ENCODE assay signal across 1 cellular context in the genomic region with DNA sequence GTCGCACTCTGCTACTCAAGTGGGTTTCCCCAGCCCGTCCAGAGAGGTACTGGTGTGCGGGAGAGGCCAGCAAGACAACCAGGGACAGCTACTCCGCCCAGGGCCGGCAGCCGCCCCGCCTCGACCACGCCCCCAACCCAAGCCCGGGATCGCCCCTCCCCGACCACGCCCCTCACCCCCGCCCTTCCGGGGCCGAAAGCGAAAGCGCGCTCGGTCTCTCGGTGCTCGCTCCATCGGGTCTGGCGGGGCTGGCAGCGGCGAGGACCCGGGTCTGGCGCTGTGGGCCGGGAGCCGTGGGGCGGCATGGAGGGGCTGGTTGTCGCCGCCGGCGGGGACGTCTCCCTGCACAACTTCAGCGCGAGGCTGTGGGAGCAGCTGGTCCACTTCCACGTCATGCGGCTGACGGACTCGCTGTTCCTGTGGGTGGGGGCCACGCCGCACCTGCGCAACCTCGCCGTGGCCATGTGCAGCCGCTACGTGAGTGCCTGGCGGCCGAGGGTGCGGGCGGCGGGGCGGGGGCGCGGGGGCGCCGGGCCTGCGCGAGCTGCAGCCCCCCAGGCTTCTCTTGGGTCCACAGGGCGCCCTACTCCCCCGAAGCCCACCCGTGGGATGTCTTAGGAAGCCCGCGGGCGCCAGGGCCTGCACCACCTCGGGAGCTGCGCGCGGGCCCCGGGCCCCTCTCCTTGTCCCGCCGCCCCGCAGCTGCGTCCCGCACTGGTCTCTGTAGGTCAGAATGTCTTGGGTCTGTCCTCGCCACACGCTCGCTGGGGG.
TF ChIP-seq lines count a peak whose summit lies in the region.

A gene with protein sequence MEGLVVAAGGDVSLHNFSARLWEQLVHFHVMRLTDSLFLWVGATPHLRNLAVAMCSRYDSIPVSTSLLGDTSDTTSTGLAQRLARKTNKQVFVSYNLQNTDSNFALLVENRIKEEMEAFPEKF (plus strand): TSS at position 228 of the 771 bp plus-strand sequence. CDS start 76 bp downstream, at position 304.

TF ChIP-seq in WTC11, 78 proteins besides CTCF, POLR2A, EP300 and RAD21 (continued from another document and continues in another):
- TF ChIP-seq, protein P1, sequence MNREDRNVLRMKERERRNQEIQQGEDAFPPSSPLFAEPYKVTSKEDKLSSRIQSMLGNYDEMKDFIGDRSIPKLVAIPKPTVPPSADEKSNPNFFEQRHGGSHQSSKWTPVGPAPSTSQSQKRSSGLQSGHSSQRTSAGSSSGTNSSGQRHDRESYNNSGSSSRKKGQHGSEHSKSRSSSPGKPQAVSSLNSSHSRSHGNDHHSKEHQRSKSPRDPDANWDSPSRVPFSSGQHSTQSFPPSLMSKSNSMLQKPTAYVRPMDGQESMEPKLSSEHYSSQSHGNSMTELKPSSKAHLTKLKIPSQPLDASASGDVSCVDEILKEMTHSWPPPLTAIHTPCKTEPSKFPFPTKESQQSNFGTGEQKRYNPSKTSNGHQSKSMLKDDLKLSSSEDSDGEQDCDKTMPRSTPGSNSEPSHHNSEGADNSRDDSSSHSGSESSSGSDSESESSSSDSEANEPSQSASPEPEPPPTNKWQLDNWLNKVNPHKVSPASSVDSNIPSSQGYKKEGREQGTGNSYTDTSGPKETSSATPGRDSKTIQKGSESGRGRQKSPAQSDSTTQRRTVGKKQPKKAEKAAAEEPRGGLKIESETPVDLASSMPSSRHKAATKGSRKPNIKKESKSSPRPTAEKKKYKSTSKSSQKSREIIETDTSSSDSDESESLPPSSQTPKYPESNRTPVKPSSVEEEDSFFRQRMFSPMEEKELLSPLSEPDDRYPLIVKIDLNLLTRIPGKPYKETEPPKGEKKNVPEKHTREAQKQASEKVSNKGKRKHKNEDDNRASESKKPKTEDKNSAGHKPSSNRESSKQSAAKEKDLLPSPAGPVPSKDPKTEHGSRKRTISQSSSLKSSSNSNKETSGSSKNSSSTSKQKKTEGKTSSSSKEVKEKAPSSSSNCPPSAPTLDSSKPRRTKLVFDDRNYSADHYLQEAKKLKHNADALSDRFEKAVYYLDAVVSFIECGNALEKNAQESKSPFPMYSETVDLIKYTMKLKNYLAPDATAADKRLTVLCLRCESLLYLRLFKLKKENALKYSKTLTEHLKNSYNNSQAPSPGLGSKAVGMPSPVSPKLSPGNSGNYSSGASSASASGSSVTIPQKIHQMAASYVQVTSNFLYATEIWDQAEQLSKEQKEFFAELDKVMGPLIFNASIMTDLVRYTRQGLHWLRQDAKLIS (CRISPR knock-in tag; IDR thresholded peaks at IDR 0.05; ENCODE audit: borderline replicate concordance), result no peak
- TF ChIP-seq, protein P2, sequence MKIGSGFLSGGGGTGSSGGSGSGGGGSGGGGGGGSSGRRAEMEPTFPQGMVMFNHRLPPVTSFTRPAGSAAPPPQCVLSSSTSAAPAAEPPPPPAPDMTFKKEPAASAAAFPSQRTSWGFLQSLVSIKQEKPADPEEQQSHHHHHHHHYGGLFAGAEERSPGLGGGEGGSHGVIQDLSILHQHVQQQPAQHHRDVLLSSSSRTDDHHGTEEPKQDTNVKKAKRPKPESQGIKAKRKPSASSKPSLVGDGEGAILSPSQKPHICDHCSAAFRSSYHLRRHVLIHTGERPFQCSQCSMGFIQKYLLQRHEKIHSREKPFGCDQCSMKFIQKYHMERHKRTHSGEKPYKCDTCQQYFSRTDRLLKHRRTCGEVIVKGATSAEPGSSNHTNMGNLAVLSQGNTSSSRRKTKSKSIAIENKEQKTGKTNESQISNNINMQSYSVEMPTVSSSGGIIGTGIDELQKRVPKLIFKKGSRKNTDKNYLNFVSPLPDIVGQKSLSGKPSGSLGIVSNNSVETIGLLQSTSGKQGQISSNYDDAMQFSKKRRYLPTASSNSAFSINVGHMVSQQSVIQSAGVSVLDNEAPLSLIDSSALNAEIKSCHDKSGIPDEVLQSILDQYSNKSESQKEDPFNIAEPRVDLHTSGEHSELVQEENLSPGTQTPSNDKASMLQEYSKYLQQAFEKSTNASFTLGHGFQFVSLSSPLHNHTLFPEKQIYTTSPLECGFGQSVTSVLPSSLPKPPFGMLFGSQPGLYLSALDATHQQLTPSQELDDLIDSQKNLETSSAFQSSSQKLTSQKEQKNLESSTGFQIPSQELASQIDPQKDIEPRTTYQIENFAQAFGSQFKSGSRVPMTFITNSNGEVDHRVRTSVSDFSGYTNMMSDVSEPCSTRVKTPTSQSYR (CRISPR knock-in tag; IDR thresholded peaks at IDR 0.05), result no peak
- TF ChIP-seq SOX15 (CRISPR knock-in tag; IDR thresholded peaks at IDR 0.05) (no peak), PRDM15 (CRISPR knock-in tag; IDR thresholded peaks at IDR 0.05) (peak; percentile 68), ZMAT4 (CRISPR knock-in tag; IDR thresholded peaks at IDR 0.05) (no peak), ZNF416 (CRISPR knock-in tag; IDR thresholded peaks at IDR 0.05) (no peak), NFATC4 (CRISPR knock-in tag; IDR thresholded peaks at IDR 0.05) (no peak), ELF4 (CRISPR knock-in tag; IDR thresholded peaks at IDR 0.05; ENCODE audit: low read depth) (no peak), RELA (CRISPR knock-in tag; IDR thresholded peaks at IDR 0.05; ENCODE audit: borderline replicate concordance) (no peak), ZNF232 (CRISPR knock-in tag; IDR thresholded peaks at IDR 0.05) (peak; percentile 85; the same call in 1 of the 2 replicates), SMAD3 (CRISPR knock-in tag; IDR thresholded peaks at IDR 0.05; ENCODE audit: borderline replicate concordance) (0 out of 2 replicates have a peak, but pooled peaks have one; percentile 56), ATF1 (CRISPR knock-in tag; IDR thresholded peaks at IDR 0.05) (no peak), MYBL2 (CRISPR knock-in tag; IDR thresholded peaks at IDR 0.05) (peak; percentile 60; the same call in 1 of the 2 replicates), GTF2I (CRISPR knock-in tag; conservative IDR thresholded peaks at IDR 0.05) (no peak), NR2C2 (CRISPR knock-in tag; IDR thresholded peaks at IDR 0.05) (no peak), TCF7 (CRISPR knock-in tag; IDR thresholded peaks at IDR 0.05; ENCODE audit: low read depth) (no peak), E2F1 (CRISPR knock-in tag; IDR thresholded peaks at IDR 0.05) (no peak), ZNF423 (CRISPR knock-in tag; IDR thresholded peaks at IDR 0.05) (no peak), NFYB (CRISPR knock-in tag; conservative IDR thresholded peaks at IDR 0.05; ENCODE audit: low read depth) (no peak), GRHL2 (CRISPR knock-in tag; IDR thresholded peaks at IDR 0.05; ENCODE audit: insufficient replicate concordance, severe bottlenecking) (no peak), EMX1 (CRISPR knock-in tag; IDR thresholded peaks at IDR 0.05) (no peak), PRRX2 (CRISPR knock-in tag; IDR thresholded peaks at IDR 0.05) (no peak), NR1H2 (CRISPR knock-in tag; IDR thresholded peaks at IDR 0.05) (no peak), ZNF121 (CRISPR knock-in tag; IDR thresholded peaks at IDR 0.05) (peak; percentile 56), TP53 (CRISPR knock-in tag; IDR thresholded peaks at IDR 0.05) (peak; percentile 64; the same call in 1 of the 2 replicates), JAZF1 (CRISPR knock-in tag; IDR thresholded peaks at IDR 0.05) (no peak)
- TF ChIP-seq, protein P3, sequence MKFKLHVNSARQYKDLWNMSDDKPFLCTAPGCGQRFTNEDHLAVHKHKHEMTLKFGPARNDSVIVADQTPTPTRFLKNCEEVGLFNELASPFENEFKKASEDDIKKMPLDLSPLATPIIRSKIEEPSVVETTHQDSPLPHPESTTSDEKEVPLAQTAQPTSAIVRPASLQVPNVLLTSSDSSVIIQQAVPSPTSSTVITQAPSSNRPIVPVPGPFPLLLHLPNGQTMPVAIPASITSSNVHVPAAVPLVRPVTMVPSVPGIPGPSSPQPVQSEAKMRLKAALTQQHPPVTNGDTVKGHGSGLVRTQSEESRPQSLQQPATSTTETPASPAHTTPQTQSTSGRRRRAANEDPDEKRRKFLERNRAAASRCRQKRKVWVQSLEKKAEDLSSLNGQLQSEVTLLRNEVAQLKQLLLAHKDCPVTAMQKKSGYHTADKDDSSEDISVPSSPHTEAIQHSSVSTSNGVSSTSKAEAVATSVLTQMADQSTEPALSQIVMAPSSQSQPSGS (CRISPR knock-in tag; IDR thresholded peaks at IDR 0.05; ENCODE audit: borderline replicate concordance, low read depth), result no peak
- TF ChIP-seq, protein P4, sequence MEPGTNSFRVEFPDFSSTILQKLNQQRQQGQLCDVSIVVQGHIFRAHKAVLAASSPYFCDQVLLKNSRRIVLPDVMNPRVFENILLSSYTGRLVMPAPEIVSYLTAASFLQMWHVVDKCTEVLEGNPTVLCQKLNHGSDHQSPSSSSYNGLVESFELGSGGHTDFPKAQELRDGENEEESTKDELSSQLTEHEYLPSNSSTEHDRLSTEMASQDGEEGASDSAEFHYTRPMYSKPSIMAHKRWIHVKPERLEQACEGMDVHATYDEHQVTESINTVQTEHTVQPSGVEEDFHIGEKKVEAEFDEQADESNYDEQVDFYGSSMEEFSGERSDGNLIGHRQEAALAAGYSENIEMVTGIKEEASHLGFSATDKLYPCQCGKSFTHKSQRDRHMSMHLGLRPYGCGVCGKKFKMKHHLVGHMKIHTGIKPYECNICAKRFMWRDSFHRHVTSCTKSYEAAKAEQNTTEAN (CRISPR knock-in tag; IDR thresholded peaks at IDR 0.05), result 0 out of 2 replicates have a peak, but pooled peaks have one; percentile 59
- TF ChIP-seq, protein P5, sequence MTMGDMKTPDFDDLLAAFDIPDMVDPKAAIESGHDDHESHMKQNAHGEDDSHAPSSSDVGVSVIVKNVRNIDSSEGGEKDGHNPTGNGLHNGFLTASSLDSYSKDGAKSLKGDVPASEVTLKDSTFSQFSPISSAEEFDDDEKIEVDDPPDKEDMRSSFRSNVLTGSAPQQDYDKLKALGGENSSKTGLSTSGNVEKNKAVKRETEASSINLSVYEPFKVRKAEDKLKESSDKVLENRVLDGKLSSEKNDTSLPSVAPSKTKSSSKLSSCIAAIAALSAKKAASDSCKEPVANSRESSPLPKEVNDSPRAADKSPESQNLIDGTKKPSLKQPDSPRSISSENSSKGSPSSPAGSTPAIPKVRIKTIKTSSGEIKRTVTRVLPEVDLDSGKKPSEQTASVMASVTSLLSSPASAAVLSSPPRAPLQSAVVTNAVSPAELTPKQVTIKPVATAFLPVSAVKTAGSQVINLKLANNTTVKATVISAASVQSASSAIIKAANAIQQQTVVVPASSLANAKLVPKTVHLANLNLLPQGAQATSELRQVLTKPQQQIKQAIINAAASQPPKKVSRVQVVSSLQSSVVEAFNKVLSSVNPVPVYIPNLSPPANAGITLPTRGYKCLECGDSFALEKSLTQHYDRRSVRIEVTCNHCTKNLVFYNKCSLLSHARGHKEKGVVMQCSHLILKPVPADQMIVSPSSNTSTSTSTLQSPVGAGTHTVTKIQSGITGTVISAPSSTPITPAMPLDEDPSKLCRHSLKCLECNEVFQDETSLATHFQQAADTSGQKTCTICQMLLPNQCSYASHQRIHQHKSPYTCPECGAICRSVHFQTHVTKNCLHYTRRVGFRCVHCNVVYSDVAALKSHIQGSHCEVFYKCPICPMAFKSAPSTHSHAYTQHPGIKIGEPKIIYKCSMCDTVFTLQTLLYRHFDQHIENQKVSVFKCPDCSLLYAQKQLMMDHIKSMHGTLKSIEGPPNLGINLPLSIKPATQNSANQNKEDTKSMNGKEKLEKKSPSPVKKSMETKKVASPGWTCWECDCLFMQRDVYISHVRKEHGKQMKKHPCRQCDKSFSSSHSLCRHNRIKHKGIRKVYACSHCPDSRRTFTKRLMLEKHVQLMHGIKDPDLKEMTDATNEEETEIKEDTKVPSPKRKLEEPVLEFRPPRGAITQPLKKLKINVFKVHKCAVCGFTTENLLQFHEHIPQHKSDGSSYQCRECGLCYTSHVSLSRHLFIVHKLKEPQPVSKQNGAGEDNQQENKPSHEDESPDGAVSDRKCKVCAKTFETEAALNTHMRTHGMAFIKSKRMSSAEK (CRISPR knock-in tag; IDR thresholded peaks at IDR 0.05; ENCODE audit: borderline replicate concordance), result no peak
- TF ChIP-seq, protein P6, sequence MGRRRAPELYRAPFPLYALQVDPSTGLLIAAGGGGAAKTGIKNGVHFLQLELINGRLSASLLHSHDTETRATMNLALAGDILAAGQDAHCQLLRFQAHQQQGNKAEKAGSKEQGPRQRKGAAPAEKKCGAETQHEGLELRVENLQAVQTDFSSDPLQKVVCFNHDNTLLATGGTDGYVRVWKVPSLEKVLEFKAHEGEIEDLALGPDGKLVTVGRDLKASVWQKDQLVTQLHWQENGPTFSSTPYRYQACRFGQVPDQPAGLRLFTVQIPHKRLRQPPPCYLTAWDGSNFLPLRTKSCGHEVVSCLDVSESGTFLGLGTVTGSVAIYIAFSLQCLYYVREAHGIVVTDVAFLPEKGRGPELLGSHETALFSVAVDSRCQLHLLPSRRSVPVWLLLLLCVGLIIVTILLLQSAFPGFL (CRISPR knock-in tag; IDR thresholded peaks at IDR 0.05; ENCODE audit: borderline replicate concordance), result no peak
